8 cellular contexts compared by ENCODE assay signal in genomic region chr1:61641578-61642336, GRCh38.
A peak's percentile ranks its signal among the peaks of the same experiment; 100 is the strongest.
DNase-seq lines count a peak whose midpoint lies in the region; ATAC-seq and TF ChIP-seq lines count a peak whose summit lies in the region.

No MANE protein-coding gene starts in this region.

- DNase-seq in NCI-H526 (lab: John Stamatoyannopoulos, UW), result peak; percentile 29 to 63
- peak; percentile 11 to 47 (median 19) for DNase-seq in activated CD8-positive, alpha-beta memory T cell treated with anti-CD3 and anti-CD28 coated beads for 48 hours (ENCODE audit: low read depth in 2 of 3, low spot score in 2 of 3)
- DNase-seq in erythroblast (lab: John Stamatoyannopoulos, UW), result peak; percentile 53 to 69
- DNase-seq in naive B cell, result peak; percentile 50
- DNase-seq in stimulated activated CD8-positive, alpha-beta memory T cell treated with anti-CD3 and anti-CD28 coated beads, Interleukin-7, amount 100 ng/mL, for 24 hours (ENCODE audit: low read depth), result peak; percentile 25
- DNase-seq in NCI-H748 (lab: John Stamatoyannopoulos, UW; ENCODE audit: unreplicated experiment), result no peak

- H3K9me3 Mint-ChIP-seq in naive B cell, result no peaks in the 10 kb centered on the region

- no peaks in the 10 kb centered on the region for H3K36me3 Mint-ChIP-seq in naive B cell

- no peak for TF ChIP-seq POLR2A in erythroblast (IDR thresholded peaks at IDR 0.05; ENCODE audit: low read length)

- ATAC-seq in GM18498 (IDR thresholded peaks at IDR 0.05; ENCODE audit: unreplicated experiment) (peak; percentile 99), HG02759 (IDR thresholded peaks at IDR 0.05; ENCODE audit: unreplicated experiment) (peak; percentile 97), naive B cell (ENCODE audit: low read depth in 2 of 2) (peak; percentile 85 to 96)

- peaks cover 5 to 19% (median 19%) of the 10 kb centered on the region in 3 donors for H3K4me1 Mint-ChIP-seq in naive B cell

- peaks cover 0 to 14% (median 7%) of the 10 kb centered on the region in 3 donors for H3K27me3 Mint-ChIP-seq in naive B cell

- peak overlapping the region; percentile 69 to 95 (median 90) for H3K4me3 Mint-ChIP-seq in naive B cell

- H3K27ac Mint-ChIP-seq in naive B cell, result peak overlapping the region in 5 of 6 donors; percentile 16 to 92 (median 48)
